ENCODE assay signal across 9 cellular contexts in genomic region chr3:38347421-38348200, GRCh38. TPM values are rescaled to one million over a fixed set of nuclear protein-coding genes. Genes with fewer than 3 reads are reported as not detected.
DNase-seq lines count a peak whose midpoint lies in the region; ATAC-seq and TF ChIP-seq lines count a peak whose summit lies in the region.
"Had no signal": no experiment of that assay in that cellular context is flagged by ENCODE, and none has a peak within 500 bp of the region (broad histone marks: within the 10 kb centered on the region; RNA-seq: fewer than 3 reads in every experiment).

No MANE protein-coding gene starts in this region.

- no peaks in the 10 kb centered on the region for H3K36me3 ChIP-seq in A673 (ENCODE audit: insufficient read depth, low read length, poor library complexity, severe bottlenecking)

- no peaks in the 10 kb centered on the region for H3K36me3 Mint-ChIP-seq in MCF 10A (ENCODE audit: insufficient read depth, unreplicated experiment)
- peaks cover 8% of the 10 kb centered on the region for H3K36me3 Mint-ChIP-seq in activated T-helper 1 cell treated with anti-CD3 and anti-CD28 coated beads, Interleukin-12 subunit alpha, Interleukin-12 subunit beta, Interleukin-2, Interleukin-4 antibody, amounts not matched to agents 30 ng/mL and 10 ng/mL and 1 ng/mL, durations not matched to agents 14 hours and 24 hours and 36 hours (ENCODE audit: low read depth)

- ATAC-seq in GM19463 (IDR thresholded peaks at IDR 0.05; ENCODE audit: unreplicated experiment): no peak

- intact Hi-C loops in A673 (cut with micrococcal nuclease; ENCODE audit: unreplicated experiment) (loop anchor here (5.0 to 10.0 kb wide), 2 partner anchors 135 to 213 kb away; partner anchors contain the start of genes ACAA1 and MYD88), MCF 10A (cut with micrococcal nuclease) (loop anchor here (2.0 to 10.0 kb wide), 6 partner anchors 107 to 373 kb away; partner anchors contain the start of genes ACAA1 and MYD88)
- intact Hi-C loops in activated T-helper 1 cell treated with anti-CD3 and anti-CD28 coated beads, Interleukin-12 subunit alpha, Interleukin-12 subunit beta, Interleukin-2, Interleukin-4 antibody, amounts not matched to agents 30 ng/mL and 10 ng/mL and 1 ng/mL, durations not matched to agents 14 hours and 24 hours and 36 hours (cut with micrococcal nuclease): loop anchor here (1.0 to 2.0 kb wide), 4 partner anchors 149 to 353 kb away; partner anchors contain the start of genes EXOG and OXSR1

- TF ChIP-seq CTCF in A673 (conservative IDR thresholded peaks at IDR 0.05; ENCODE audit: low read depth, low read length) (no peak), HL-60 (IDR thresholded peaks at IDR 0.05; ENCODE audit: insufficient read depth, low read length) (no peak), MCF 10A (IDR thresholded peaks at IDR 0.05; ENCODE audit: unreplicated experiment) (no peak)

- POLR2A ChIA-PET in A673 (lab: Charles Lee; ENCODE audit: low non-redundant PET): no interaction called here
- POLR2A ChIA-PET in MCF 10A (lab: Yijun Ruan, JAX): interaction anchor here (1.7 to 2.0 kb wide), 2 partner anchors 7 to 132 kb away, joined by 8 to 10 read pairs; no protein-coding TSS in a partner anchor

- H3K4me1 ChIP-seq in A673 (ENCODE audit: insufficient read depth, low read length, poor library complexity, severe bottlenecking) (no peaks in the 10 kb centered on the region), mononuclear cell (ENCODE audit: insufficient read depth, low read length) (peaks cover 24% of the 10 kb centered on the region)

- DNase-seq in A673 (ENCODE audit: low spot score): no peak
- no peak for DNase-seq in HL-60 (ENCODE audit: low read depth in 1 of 2, low spot score in 1 of 2)
- DNase-seq in MCF 10A (ENCODE audit: unreplicated experiment): no peak
- no peak for DNase-seq in NCI-H1048 (lab: John Stamatoyannopoulos, UW)
- DNase-seq in middle frontal gyrus (ENCODE audit: extremely low spot score, low spot score): no peak
- no peak for DNase-seq in activated T-helper 1 cell treated with anti-CD3 and anti-CD28 coated beads, Interleukin-12 subunit alpha, Interleukin-12 subunit beta, Interleukin-2, Interleukin-4 antibody, amounts not matched to agents 30 ng/mL and 10 ng/mL and 1 ng/mL, durations not matched to agents 14 hours and 24 hours and 36 hours (ENCODE audit: low spot score)
- DNase-seq: activated effector memory CD4-positive, alpha-beta T cell treated with anti-CD3 and anti-CD28 coated beads, Interleukin-2, amount 50 U/mL, for 16 hours had no signal

- H3K27me3 ChIP-seq in A673 (replicated peaks; ENCODE audit: insufficient read depth, low read depth, low read length, poor library complexity) (no peaks in the 10 kb centered on the region), HL-60 (ENCODE audit: insufficient read depth, poor library complexity, severe bottlenecking) (no peaks in the 10 kb centered on the region), mononuclear cell (ENCODE audit: insufficient read depth, low read length) (no peaks in the 10 kb centered on the region)

- CTCF ChIA-PET in A673 (lab: Charles Lee) (no interaction called here), MCF 10A (lab: Yijun Ruan, JAX) (interaction anchor here (0.6 to 4.6 kb wide), 18 partner anchors 7 to 229 kb away, joined by 3 to 117 read pairs (median 12); partner anchors contain the start of gene EXOG)

- BruUV-seq in A673 (replicated peaks; lab: Mats Ljungman, UMichigan) (no TSS peak), MCF 10A (replicated peaks; lab: Mats Ljungman, UMichigan) (no TSS peak)

- H3K27ac ChIP-seq in A673 (ENCODE audit: low read depth, low read length, poor library complexity, severe bottlenecking): no peak overlapping the region
- peak overlapping the region; percentile 61 for H3K27ac ChIP-seq in HL-60 (replicated peaks)

- peaks cover 9% of the 10 kb centered on the region for H3K4me1 Mint-ChIP-seq in MCF 10A (ENCODE audit: insufficient read depth, unreplicated experiment)
- H3K4me1 Mint-ChIP-seq in activated T-helper 1 cell treated with anti-CD3 and anti-CD28 coated beads, Interleukin-12 subunit alpha, Interleukin-12 subunit beta, Interleukin-2, Interleukin-4 antibody, amounts not matched to agents 30 ng/mL and 10 ng/mL and 1 ng/mL, durations not matched to agents 14 hours and 24 hours and 36 hours (ENCODE audit: low read depth): peaks cover 8% of the 10 kb centered on the region

- H3K4me3 ChIP-seq in A673 (ENCODE audit: low read depth, low read length, poor library complexity, severe bottlenecking) (peak overlapping the region; percentile 56), HL-60 (replicated peaks; ENCODE audit: insufficient read depth, low read length) (peak overlapping the region; percentile 85), mononuclear cell (ENCODE audit: low read length) (peak overlapping the region; percentile 53)

- no peaks in the 10 kb centered on the region for H3K9me3 ChIP-seq in A673 (ENCODE audit: low read depth, low read length, poor library complexity, severe bottlenecking)
- no peaks in the 10 kb centered on the region for H3K9me3 ChIP-seq in mononuclear cell (ENCODE audit: low read depth, low read length)

- peak overlapping the region; percentile 69 for H3K4me3 Mint-ChIP-seq in MCF 10A (ENCODE audit: unreplicated experiment)
- no peak overlapping the region for H3K4me3 Mint-ChIP-seq in activated T-helper 1 cell treated with anti-CD3 and anti-CD28 coated beads, Interleukin-12 subunit alpha, Interleukin-12 subunit beta, Interleukin-2, Interleukin-4 antibody, amounts not matched to agents 30 ng/mL and 10 ng/mL and 1 ng/mL, durations not matched to agents 14 hours and 24 hours and 36 hours

- H3K9me3 Mint-ChIP-seq in MCF 10A (ENCODE audit: unreplicated experiment): no peaks in the 10 kb centered on the region
- no peaks in the 10 kb centered on the region for H3K9me3 Mint-ChIP-seq in activated T-helper 1 cell treated with anti-CD3 and anti-CD28 coated beads, Interleukin-12 subunit alpha, Interleukin-12 subunit beta, Interleukin-2, Interleukin-4 antibody, amounts not matched to agents 30 ng/mL and 10 ng/mL and 1 ng/mL, durations not matched to agents 14 hours and 24 hours and 36 hours

- H3K27me3 Mint-ChIP-seq in MCF 10A (ENCODE audit: insufficient read depth, unreplicated experiment): no peaks in the 10 kb centered on the region
- peaks cover 8% of the 10 kb centered on the region for H3K27me3 Mint-ChIP-seq in activated T-helper 1 cell treated with anti-CD3 and anti-CD28 coated beads, Interleukin-12 subunit alpha, Interleukin-12 subunit beta, Interleukin-2, Interleukin-4 antibody, amounts not matched to agents 30 ng/mL and 10 ng/mL and 1 ng/mL, durations not matched to agents 14 hours and 24 hours and 36 hours (ENCODE audit: insufficient read depth)

- H3K27ac Mint-ChIP-seq in MCF 10A (ENCODE audit: low read depth, unreplicated experiment): no peak overlapping the region
- no peak overlapping the region for H3K27ac Mint-ChIP-seq in activated T-helper 1 cell treated with anti-CD3 and anti-CD28 coated beads, Interleukin-12 subunit alpha, Interleukin-12 subunit beta, Interleukin-2, Interleukin-4 antibody, amounts not matched to agents 30 ng/mL and 10 ng/mL and 1 ng/mL, durations not matched to agents 14 hours and 24 hours and 36 hours

RNA-seq across cellular contexts. Expression of gene XYLB, which starts 1.0 kb away (rescaled TPM):
- total RNA-seq in A673 (2021): 3.6 and 4.7 TPM in 2 replicates
- total RNA-seq in MCF 10A (2022): 4.4 and 6.6 TPM in 2 replicates
- 0.63 TPM for total RNA-seq in mononuclear cell
- 7.1 and 9.9 TPM in 2 replicates for total RNA-seq in activated T-helper 1 cell treated with anti-CD3 and anti-CD28 coated beads, Interleukin-12 subunit alpha, Interleukin-12 subunit beta, Interleukin-2, Interleukin-4 antibody, amounts not matched to agents 30 ng/mL and 10 ng/mL and 1 ng/mL, durations not matched to agents 14 hours and 24 hours and 36 hours
